ENCODE assay signal across 24 cellular contexts in genomic region chr2:70391988-70392387, GRCh38.
"Had no signal": no experiment of that assay in that cellular context is flagged by ENCODE, and none has a peak within 500 bp of the region (broad histone marks: within the 10 kb centered on the region; RNA-seq: fewer than 3 reads in every experiment).

No MANE protein-coding gene starts in this region.

- DNase-seq: activated B cell treated with CpG ODN at 0.5 μM for 24 hours; activated CD4-positive, alpha-beta T cell treated with anti-CD3 and anti-CD28 coated beads for 36 hours; activated CD4-positive, alpha-beta T cell treated with anti-CD3 and anti-CD28 coated beads, Interleukin-2, amount 50 U/mL, for 4 hours; activated CD8-positive, alpha-beta memory T cell treated with anti-CD3 and anti-CD28 coated beads, Interleukin-2, amount 50 U/mL, for 48 hours; activated naive CD4-positive, alpha-beta T cell; activated T-cell treated with anti-CD3 and anti-CD28 coated beads, Interleukin-2, amount 50 U/mL, for 4 hours; colonic mucosa; endodermal cell; foreskin melanocyte; immature natural killer cell; left ventricle myocardium superior; ovary; stimulated activated CD4-positive, alpha-beta T cell treated with anti-CD3 and anti-CD28 coated beads, Interleukin-2, amount 100 ng/mL, for 48 hours; stimulated activated CD8-positive, alpha-beta memory T cell treated with anti-CD3 and anti-CD28 coated beads, Interleukin-4, amount 100 ng/mL, for 48 hours; stimulated activated naive CD4-positive, alpha-beta T cell treated with Interleukin-2 at 50 U/mL for 16 hours; T-helper 1 cell; T1000; thyroid gland had no signal

- H3K27ac Mint-ChIP-seq: activated B cell treated with CpG ODN at 0.5 μM for 24 hours; activated CD4-positive, alpha-beta T cell treated with anti-CD3 and anti-CD28 coated beads for 36 hours; activated naive CD8-positive, alpha-beta T cell; activated T-helper 2 cell treated with anti-CD3 and anti-CD28 coated beads, Interferon-gamma antibody, Interleukin-2, Interleukin-4, amounts not matched to agents 10 μg/mL and 5 μg/mL and 100 μg/mL, durations not matched to agents 14 hours and 24 hours and 36 hours; endodermal cell; immature natural killer cell; nephron had no signal

- H3K4me1 ChIP-seq: colonic mucosa, prostate gland, thyroid gland had no signal

- H3K4me3 ChIP-seq: colonic mucosa, ovary, prostate gland, thyroid gland had no signal

- H3K36me3 ChIP-seq: colonic mucosa, neutrophil, ovary, prostate gland, thyroid gland had no signal

- H3K27me3 Mint-ChIP-seq: activated CD4-positive, alpha-beta T cell treated with anti-CD3 and anti-CD28 coated beads for 36 hours; activated naive CD8-positive, alpha-beta T cell had no signal

- H3K27me3 ChIP-seq: colonic mucosa, ovary, thyroid gland had no signal

- H3K9me3 Mint-ChIP-seq: activated B cell treated with CpG ODN at 0.5 μM for 24 hours; activated T-cell treated with anti-CD3 and anti-CD28 coated beads, Interleukin-2, amount 50 U/mL, for 4 hours; activated T-helper 2 cell treated with anti-CD3 and anti-CD28 coated beads, Interferon-gamma antibody, Interleukin-2, Interleukin-4, amounts not matched to agents 10 μg/mL and 5 μg/mL and 100 μg/mL, durations not matched to agents 14 hours and 24 hours and 36 hours; immature natural killer cell; nephron had no signal

- ATAC-seq: activated CD4-positive, alpha-beta T cell treated with anti-CD3 and anti-CD28 coated beads for 36 hours; activated T-cell treated with anti-CD3 and anti-CD28 coated beads, Interleukin-2, amount 50 U/mL, for 4 hours; left ventricle myocardium superior had no signal

- H3K9me3 ChIP-seq: colonic mucosa, neutrophil, ovary, prostate gland, thyroid gland had no signal

- H3K4me3 Mint-ChIP-seq: activated B cell treated with CpG ODN at 0.5 μM for 24 hours; activated CD4-positive, alpha-beta T cell treated with anti-CD3 and anti-CD28 coated beads for 36 hours; activated naive CD8-positive, alpha-beta T cell; activated T-cell treated with anti-CD3 and anti-CD28 coated beads, Interleukin-2, amount 50 U/mL, for 4 hours; endodermal cell; immature natural killer cell; nephron had no signal

- H3K27ac ChIP-seq: colonic mucosa, epithelial cell of prostate, neutrophil, ovary, prostate gland, thyroid gland had no signal

- H3K4me1 Mint-ChIP-seq: activated B cell treated with CpG ODN at 0.5 μM for 24 hours; activated CD4-positive, alpha-beta T cell treated with anti-CD3 and anti-CD28 coated beads for 36 hours; immature natural killer cell; nephron had no signal

- H3K36me3 Mint-ChIP-seq: activated naive CD8-positive, alpha-beta T cell had no signal
